ENCODE assay signal across 15 cellular contexts in genomic region chr5:167232675-167233074, GRCh38.
"Had no signal": no experiment of that assay in that cellular context is flagged by ENCODE, and none has a peak within 500 bp of the region (broad histone marks: within the 10 kb centered on the region; RNA-seq: fewer than 3 reads in every experiment).

No MANE protein-coding gene starts in this region.

- H3K4me3 ChIP-seq: prostate gland had no signal

- H3K9me3 ChIP-seq: prostate gland had no signal

- ATAC-seq: activated T-cell treated with anti-CD3 and anti-CD28 coated beads, Interleukin-2, amount 50 U/mL, for 72 hours; sciatic nerve; stimulated activated naive CD8-positive, alpha-beta T cell treated with anti-CD3 and anti-CD28 coated beads, Interleukin-15, amount 100 ng/mL, for 72 hours had no signal

- DNase-seq: activated CD4-positive, alpha-beta T cell treated with anti-CD3 and anti-CD28 coated beads, Interleukin-2, amount 10 ng/mL, durations not matched to agents 7 days and 5 days; activated CD4-positive, CD25-positive, alpha-beta regulatory T cell; activated CD8-positive, alpha-beta memory T cell treated with anti-CD3 and anti-CD28 coated beads, Interleukin-2, amount 50 U/mL, for 48 hours; activated gamma-delta T cell; activated naive CD8-positive, alpha-beta T cell treated with anti-CD3 and anti-CD28 coated beads for 36 hours; activated T-cell treated with anti-CD3 and anti-CD28 coated beads, Interleukin-2, amount 50 U/mL, for 72 hours; brain microvascular endothelial cell; dermis blood vessel endothelial cell; kidney glomerular epithelial cell; nephron progenitor cell; occipital lobe; stimulated activated naive CD8-positive, alpha-beta T cell treated with anti-CD3 and anti-CD28 coated beads, Interleukin-15, amount 100 ng/mL, for 72 hours had no signal

- H3K27me3 ChIP-seq: brain microvascular endothelial cell had no signal

- H3K4me1 ChIP-seq: prostate gland had no signal

- H3K27ac ChIP-seq: epithelial cell of prostate, prostate gland had no signal

- H3K36me3 ChIP-seq: brain microvascular endothelial cell, prostate gland had no signal
